Comparison of ENCODE assay signal across 29 cellular contexts in the genomic region with DNA sequence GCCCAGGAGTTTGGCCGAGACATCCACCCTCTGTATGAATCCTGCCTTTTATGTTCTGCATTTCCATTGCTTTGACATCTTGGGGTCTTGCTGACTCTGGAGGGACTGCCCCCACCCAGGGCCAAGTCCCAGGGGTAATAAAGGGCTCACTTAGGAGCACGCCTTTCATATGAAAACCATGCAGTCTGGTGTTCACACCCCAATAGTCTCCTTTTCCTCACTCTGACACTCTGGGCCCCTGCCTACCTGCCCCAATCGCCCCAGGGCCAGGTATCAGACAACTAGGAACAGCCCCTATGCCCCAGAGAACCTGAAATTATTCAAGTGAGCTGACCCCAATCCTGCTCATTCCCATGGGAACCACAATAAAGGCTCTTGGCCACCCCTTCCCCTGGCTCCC. TPM values are rescaled to one million over a fixed set of nuclear protein-coding genes. Genes with fewer than 3 reads are reported as not detected.
A peak's percentile ranks its signal among the peaks of the same experiment; 100 is the strongest.
DNase-seq lines count a peak whose midpoint lies in the region; ATAC-seq lines count a peak whose summit lies in the region.
"Had no signal": no experiment of that assay in that cellular context is flagged by ENCODE, and none has a peak within 500 bp of the region (broad histone marks: within the 10 kb centered on the region; RNA-seq: fewer than 3 reads in every experiment).

No MANE protein-coding gene starts in this region.

- H3K4me3 Mint-ChIP-seq in stimulated activated naive B cell treated with anti-CD40 and anti-IgM and Interleukin-4, amounts not matched to agents 10 μg/mL and 1 μg/mL and 100 μg/mL, for 72 hours, result peak overlapping the region in 1 of 2 donors; percentile 57
- H3K4me3 Mint-ChIP-seq: B cell; CD14-positive monocyte; CD4-positive, alpha-beta memory T cell; CD4-positive, alpha-beta T cell; CD4-positive, CD25-positive, alpha-beta regulatory T cell; CD8-positive, alpha-beta memory T cell; CD8-positive, alpha-beta T cell had no signal

- peaks cover 55 to 75% of the 10 kb centered on the region in 2 donors for H3K27me3 Mint-ChIP-seq in stimulated activated naive B cell treated with anti-CD40 and anti-IgM and Interleukin-4, amounts not matched to agents 10 μg/mL and 1 μg/mL and 100 μg/mL, for 72 hours

- no peaks in the 10 kb centered on the region for H3K36me3 ChIP-seq in H7 (replicated peaks; ENCODE audit: control insufficient read depth, insufficient read depth, low read length)
- H3K36me3 ChIP-seq: BE2C; BLaER1; BLaER1 treated with 17β-estradiol and CSF1 and Interleukin-3, amounts not matched to agents 10 nM and 100 nM had no signal

- peak; percentile 68 to 95 for ATAC-seq in stimulated activated naive B cell treated with anti-CD40 and anti-IgM and Interleukin-4, amounts not matched to agents 10 μg/mL and 1 μg/mL and 100 μg/mL, for 72 hours (replicated peaks)
- no peak for ATAC-seq in HG03442 (IDR thresholded peaks at IDR 0.05; ENCODE audit: unreplicated experiment)
- ATAC-seq: CD8-positive, alpha-beta T cell had no signal

- H3K9me3 Mint-ChIP-seq in stimulated activated naive B cell treated with anti-CD40 and anti-IgM and Interleukin-4, amounts not matched to agents 10 μg/mL and 1 μg/mL and 100 μg/mL, for 72 hours, result no peaks in the 10 kb centered on the region
- H3K9me3 Mint-ChIP-seq: CD14-positive monocyte; CD4-positive, alpha-beta memory T cell; CD4-positive, alpha-beta T cell; CD8-positive, alpha-beta memory T cell; CD8-positive, alpha-beta T cell had no signal

- H3K36me3 Mint-ChIP-seq in stimulated activated naive B cell treated with anti-CD40 and anti-IgM and Interleukin-4, amounts not matched to agents 10 μg/mL and 1 μg/mL and 100 μg/mL, for 72 hours, result no peaks in the 10 kb centered on the region
- H3K36me3 Mint-ChIP-seq: CD14-positive monocyte; CD4-positive, alpha-beta memory T cell; CD4-positive, CD25-positive, alpha-beta regulatory T cell; CD8-positive, alpha-beta memory T cell; CD8-positive, alpha-beta T cell had no signal

- DNase-seq in H7 (peak; percentile 32), pons (ENCODE audit: low spot score) (no peak)
- peak; percentile 56 for DNase-seq in stimulated activated naive B cell treated with anti-CD40 and anti-IgM and Interleukin-4, amounts not matched to agents 10 μg/mL and 1 μg/mL and 100 μg/mL, for 72 hours
- DNase-seq: 8988T; ACHN; AML-193; BE2C; C1 segment of cervical spinal cord; Caco-2; Calu3; CD4-positive, alpha-beta memory T cell; CD4-positive, alpha-beta T cell; CD4-positive, CD25-positive, alpha-beta regulatory T cell; CD8-positive, alpha-beta memory T cell; CD8-positive, alpha-beta T cell; COR-L47; DMS 273 treated with DMSO at 0.1 percent for 48 hours; DMS153; DMS53; DMS79; DMS79 treated with DMSO at 0.1 percent for 48 hours; DND-41; EL had no signal

- H3K4me3 ChIP-seq in H7 (ENCODE audit: insufficient read depth, low read depth, low read length), result no peak overlapping the region
- H3K4me3 ChIP-seq: A549; BLaER1; BLaER1 treated with 17β-estradiol and CSF1 and Interleukin-3, amounts not matched to agents 10 nM and 100 nM had no signal

- no peaks in the 10 kb centered on the region for H3K27me3 ChIP-seq in H7 (ENCODE audit: control insufficient read depth, insufficient read depth, low read length)
- H3K27me3 ChIP-seq: BE2C; BLaER1; BLaER1 treated with 17β-estradiol and CSF1 and Interleukin-3, amounts not matched to agents 10 nM and 100 nM had no signal

- H3K27ac Mint-ChIP-seq in stimulated activated naive B cell treated with anti-CD40 and anti-IgM and Interleukin-4, amounts not matched to agents 10 μg/mL and 1 μg/mL and 100 μg/mL, for 72 hours, result no peak overlapping the region
- H3K27ac Mint-ChIP-seq: B cell; CD4-positive, alpha-beta T cell; CD4-positive, CD25-positive, alpha-beta regulatory T cell; CD8-positive, alpha-beta memory T cell; CD8-positive, alpha-beta T cell had no signal

- H3K4me1 Mint-ChIP-seq in stimulated activated naive B cell treated with anti-CD40 and anti-IgM and Interleukin-4, amounts not matched to agents 10 μg/mL and 1 μg/mL and 100 μg/mL, for 72 hours, result peaks cover 10 to 11% of the 10 kb centered on the region in 2 donors
- H3K4me1 Mint-ChIP-seq: B cell; CD14-positive monocyte; CD4-positive, alpha-beta memory T cell; CD8-positive, alpha-beta memory T cell had no signal

RNA-seq across cellular contexts. Expression of a gene that starts 33.1 kb away (rescaled TPM):
- 47.1 and 49.6 TPM in 2 replicates for total RNA-seq in H7 (2014; rRNA removed; shearing (Covaris generic))
